Comparison of ENCODE assay signal across 8 cellular contexts in genomic region chr9:5851445-5851844, GRCh38. TPM values are rescaled to one million over a fixed set of nuclear protein-coding genes. Genes with fewer than 3 reads are reported as not detected.
A peak's percentile ranks its signal among the peaks of the same experiment; 100 is the strongest.
DNase-seq lines count a peak whose midpoint lies in the region; ATAC-seq, FAIRE-seq and TF ChIP-seq lines count a peak whose summit lies in the region.

No MANE protein-coding gene starts in this region.

- WGBS in mesendoderm (ENCODE audit: extremely low coverage, insufficient coverage, low lambda C conversion rate), result no CpG with 5 or more reads among the region's 2 CpGs
- WGBS in esophagus muscularis mucosa, result 78% methylated on average over 2 of the region's 2 CpGs

- FAIRE-seq in GM12891 (lab: Jason Lieb, UNC) (peak; percentile 94), D721Med (lab: Jason Lieb, UNC) (no peak)

- H3K36me3 ChIP-seq in mesendoderm (ENCODE audit: control insufficient read depth, insufficient read depth, low read length) (no peaks in the 10 kb centered on the region), esophagus muscularis mucosa (peaks cover 0 to 11% (median 4%) of the 10 kb centered on the region in 4 donors)

- no peak overlapping the region for H4K5ac ChIP-seq in mesendoderm (ENCODE audit: low read length)

- H2BK5ac ChIP-seq in mesendoderm (ENCODE audit: low read length), result no peak overlapping the region

- ATAC-seq in GM21529 (IDR thresholded peaks at IDR 0.05; ENCODE audit: unreplicated experiment), result peak; percentile 95
- peak; percentile 90 to 94 for ATAC-seq in activated naive CD4-positive, alpha-beta T cell treated with anti-CD3 and anti-CD28 coated beads, Interleukin-2, amount 50 U/mL, for 72 hours

- H3K56ac ChIP-seq in mesendoderm (ENCODE audit: low read length), result no peak overlapping the region

- H3K18ac ChIP-seq in mesendoderm (ENCODE audit: low read length), result no peak overlapping the region

- H3K27ac Mint-ChIP-seq in activated naive CD4-positive, alpha-beta T cell treated with anti-CD3 and anti-CD28 coated beads, Interleukin-2, amount 50 U/mL, for 72 hours, result peak overlapping the region in 1 of 2 donors; percentile 57

- H3K4ac ChIP-seq in mesendoderm (ENCODE audit: low read depth, low read length), result no peak overlapping the region

- no peak overlapping the region for H3K23ac ChIP-seq in mesendoderm (ENCODE audit: low read length)

- intact Hi-C loops in esophagus muscularis mucosa (cut with DNase I), result no loop called here

- no peaks in the 10 kb centered on the region for H3K9me3 Mint-ChIP-seq in activated naive CD4-positive, alpha-beta T cell treated with anti-CD3 and anti-CD28 coated beads, Interleukin-2, amount 50 U/mL, for 72 hours

- H2BK15ac ChIP-seq in mesendoderm (replicated peaks; ENCODE audit: low read depth), result no peak overlapping the region

- H3K4me2 ChIP-seq in mesendoderm (ENCODE audit: low read length), result no peak overlapping the region

- no peaks in the 10 kb centered on the region for H3K79me1 ChIP-seq in mesendoderm (ENCODE audit: low read length)

- H3K4me3 ChIP-seq in mesendoderm (ENCODE audit: low read length), result no peak overlapping the region
- no peak overlapping the region for H3K4me3 ChIP-seq in esophagus muscularis mucosa

- H3K27me3 ChIP-seq in mesendoderm (ENCODE audit: insufficient read depth, low read length, poor library complexity), result no peaks in the 10 kb centered on the region
- no peaks in the 10 kb centered on the region for H3K27me3 ChIP-seq in esophagus muscularis mucosa

- no peak for TF ChIP-seq EP300 in esophagus muscularis mucosa (IDR thresholded peaks at IDR 0.05)

- no peaks in the 10 kb centered on the region for H3K79me2 ChIP-seq in mesendoderm (ENCODE audit: control insufficient read depth, insufficient read depth, low read length)

- TF ChIP-seq POLR2A in GM12891 (IDR thresholded peaks at IDR 0.05; ENCODE audit: low read depth, low read length) (no peak), esophagus muscularis mucosa (IDR thresholded peaks at IDR 0.05; ENCODE audit: low read depth) (no peak)

- H3K4me1 ChIP-seq in mesendoderm (ENCODE audit: control insufficient read depth, low read depth, low read length) (no peaks in the 10 kb centered on the region), esophagus muscularis mucosa (no peaks in the 10 kb centered on the region)

- TF ChIP-seq CTCF in esophagus muscularis mucosa (IDR thresholded peaks at IDR 0.05) (no peak), D721Med (IDR thresholded peaks at IDR 0.05; ENCODE audit: insufficient read depth, missing control alignments) (no peak)

- no peaks in the 10 kb centered on the region for H3K9me3 ChIP-seq in esophagus muscularis mucosa

- H3K27ac ChIP-seq in mesendoderm (ENCODE audit: low read depth, low read length) (no peak overlapping the region), esophagus muscularis mucosa (replicated peaks in 1 of 4) (no peak overlapping the region)

- no peak overlapping the region for H2AK5ac ChIP-seq in mesendoderm (ENCODE audit: low read length)

- H3K9ac ChIP-seq in mesendoderm (ENCODE audit: low read length), result no peak overlapping the region

- no peaks in the 10 kb centered on the region for H3K36me3 Mint-ChIP-seq in activated naive CD4-positive, alpha-beta T cell treated with anti-CD3 and anti-CD28 coated beads, Interleukin-2, amount 50 U/mL, for 72 hours

- H4K8ac ChIP-seq in mesendoderm (ENCODE audit: low read depth, low read length), result no peak overlapping the region

- DNase-seq in GM12891 (ENCODE audit: insufficient read length, low spot score), result peak; percentile 33
- peak; percentile 47 for DNase-seq in HT1080 (ENCODE audit: low read depth)
- peak in 1 of 2 donors; percentile 42 for DNase-seq in activated naive CD4-positive, alpha-beta T cell treated with anti-CD3 and anti-CD28 coated beads, Interleukin-2, amount 50 U/mL, for 72 hours (ENCODE audit: low spot score in 2 of 2)
- DNase-seq in stimulated activated CD4-positive, alpha-beta T cell treated with anti-CD3 and anti-CD28 coated beads, Interleukin-1b, Interleukin-23, amount 100 ng/mL, for 48 hours, result peak; percentile 58
- DNase-seq in mesendoderm, result no peak
- no peak for DNase-seq in esophagus muscularis mucosa (ENCODE audit: extremely low spot score)
- DNase-seq in D721Med (ENCODE audit: insufficient read length, low spot score), result no peak

- H2BK120ac ChIP-seq in mesendoderm (ENCODE audit: low read depth, low read length), result no peak overlapping the region

TF ChIP-seq in GM12891, 5 proteins besides CTCF, POLR2A, EP300 and RAD21:
- no peak for TF ChIP-seq TAF1 (IDR thresholded peaks at IDR 0.05; ENCODE audit: low read depth, low read length)
- no peak for TF ChIP-seq SPI1 (IDR thresholded peaks at IDR 0.05; ENCODE audit: low read depth, low read length)
- TF ChIP-seq POU2F2 (IDR thresholded peaks at IDR 0.05; ENCODE audit: low read depth, low read length), result no peak
- TF ChIP-seq PAX5 (IDR thresholded peaks at IDR 0.05; ENCODE audit: insufficient read depth, low read length, severe bottlenecking), result no peak
- no peak for TF ChIP-seq POLR2AphosphoS5 (IDR thresholded peaks at IDR 0.05; ENCODE audit: low read depth, low read length)

RNA-seq across cellular contexts. Expression of gene ERMP1, which starts 18.5 kb away (rescaled TPM):
- polyA plus RNA-seq in GM12891 (2012; ENCODE audit: low read depth, missing spikeins), result 8.1 TPM
- total RNA-seq in HT1080 (2014; rRNA removed; shearing (Covaris generic)), result 11.4 and 12.7 TPM in 2 replicates
- 11.1 and 15.9 TPM in 2 replicates for polyA plus RNA-seq in HT1080 (2015; cell fraction: cytosol; rRNA removed)
- polyA plus RNA-seq in HT1080 (2015; cell fraction: nucleus; rRNA removed), result 29.4 and 30.0 TPM in 2 replicates
- total RNA-seq in activated naive CD4-positive, alpha-beta T cell treated with anti-CD3 and anti-CD28 coated beads, Interleukin-2, amount 50 U/mL, for 72 hours, result 10 to 100 TPM; 22.5 to 22.8 TPM
- polyA plus RNA-seq in mesendoderm (2013, experiment 1 of 2), result 7.7 TPM
- polyA plus RNA-seq in mesendoderm (2013, experiment 2 of 2), result 7.4 TPM
- total RNA-seq in esophagus muscularis mucosa, result 1 to 10 TPM; 7.3 to 10.0 (median 9.4) TPM

RNA-seq across cellular contexts. Expression of gene MLANA, which starts 39.2 kb away (rescaled TPM):
- polyA plus RNA-seq in GM12891 (2012; ENCODE audit: low read depth, missing spikeins), result 0.15 TPM
- 0.11 TPM in 1 of 2 replicates, not detected in the other for total RNA-seq in HT1080 (2014; rRNA removed; shearing (Covaris generic))
- not detected in 2 replicates for polyA plus RNA-seq in HT1080 (2015; cell fraction: cytosol; rRNA removed)
- not detected in 2 replicates for polyA plus RNA-seq in HT1080 (2015; cell fraction: nucleus; rRNA removed)
- total RNA-seq in activated naive CD4-positive, alpha-beta T cell treated with anti-CD3 and anti-CD28 coated beads, Interleukin-2, amount 50 U/mL, for 72 hours, result not detected
- not detected for polyA plus RNA-seq in mesendoderm (2013, experiment 1 of 2)
- polyA plus RNA-seq in mesendoderm (2013, experiment 2 of 2), result not detected
- total RNA-seq in esophagus muscularis mucosa, result not detected

Comparison
In these comparisons a context has a peak if more than half of its experiments do, and no peak if none do; other contexts are left out.
1. DNase-seq: peak in GM12891 (single experiment), HT1080 (single experiment) and stimulated activated CD4-positive, alpha-beta T cell treated with anti-CD3 and anti-CD28 coated beads, Interleukin-1b, Interleukin-23, amount 100 ng/mL, for 48 hours (single experiment); none in mesendoderm (single experiment), esophagus muscularis mucosa (single experiment) and D721Med (single experiment).